ENCODE assay signal across 22 cellular contexts in genomic region chr20:57241592-57241991, GRCh38. TPM values are rescaled to one million over a fixed set of nuclear protein-coding genes. Genes with fewer than 3 reads are reported as not detected.
DNase-seq lines count a peak whose midpoint lies in the region; ATAC-seq and TF ChIP-seq lines count a peak whose summit lies in the region.
"Had no signal": no experiment of that assay in that cellular context is flagged by ENCODE, and none has a peak within 500 bp of the region (broad histone marks: within the 10 kb centered on the region; RNA-seq: fewer than 3 reads in every experiment).

No MANE protein-coding gene starts in this region.

- H3K27me3 ChIP-seq in cardiac muscle cell = no peaks in the 10 kb centered on the region
- H3K27me3 ChIP-seq: SJSA1 had no signal

- H3K9me3 ChIP-seq in cardiac muscle cell (ENCODE audit: low read depth) = no peaks in the 10 kb centered on the region

- H3K4me3 ChIP-seq in cardiac muscle cell = no peak overlapping the region
- H3K4me3 ChIP-seq: GM23248, SJSA1 had no signal

- no peak for TF ChIP-seq CTCF in cardiac muscle cell (IDR thresholded peaks at IDR 0.05; ENCODE audit: low read depth, low read length)

- ATAC-seq in left cardiac atrium = no peak
- no peak for ATAC-seq in GM19467 (IDR thresholded peaks at IDR 0.05; ENCODE audit: unreplicated experiment)
- ATAC-seq: CD8-positive, alpha-beta T cell had no signal

- peak overlapping the region; percentile 48 for H3K27ac ChIP-seq in cardiac muscle cell
- H3K27ac ChIP-seq: GM23248, SJSA1 had no signal

- peaks cover 19% of the 10 kb centered on the region for H3K4me1 ChIP-seq in cardiac muscle cell (ENCODE audit: low read depth)
- H3K4me1 ChIP-seq: SJSA1 had no signal

- intact Hi-C loops in left cardiac atrium (cut with DNase I) = no loop called here

- no peaks in the 10 kb centered on the region for H3K36me3 ChIP-seq in cardiac muscle cell
- H3K36me3 ChIP-seq: SJSA1 had no signal

- DNase-seq in cardiac muscle cell (ENCODE audit: low read depth in 1 of 2, low spot score in 1 of 2) (no peak), left cardiac atrium (no peak), fibroblast of peridontal ligament (ENCODE audit: extremely low read depth) (peak; percentile 3), pons (ENCODE audit: low spot score) (peak; percentile 81), RKO (ENCODE audit: low spot score) (no peak), kidney glomerular epithelial cell (lab: John Stamatoyannopoulos, UW) (no peak)
- no peak for DNase-seq in activated CD4-positive, alpha-beta T cell treated with anti-CD3 and anti-CD28 coated beads for 4 hours
- DNase-seq: 8988T; CD8-positive, alpha-beta T cell; DMS79; GM23248; HCEC 1CT; NCI-H1105 treated with DMSO at 0.1 percent for 48 hours; NCI-H187; NCI-H226; NCI-H524 treated with DMSO at 0.1 percent for 48 hours; NK-92 treated with Interleukin-12 subunit alpha and Interleukin-12 subunit beta, amount 100 ng/mL, for 24 hours; OCI-M1 had no signal

RNA-seq across cellular contexts. Expression of gene BMP7, which starts 24.8 kb away (rescaled TPM):
- total RNA-seq in cardiac muscle cell (213 and 276 TPM in 2 replicates), left cardiac atrium (10 to 100 TPM; 23.9 to 29.3 TPM)
- 130 and 178 TPM in 2 replicates for polyA plus RNA-seq in cardiac muscle cell
- total RNA-seq: CD8-positive, alpha-beta T cell; GM23248; SJSA1 had no signal
- polyA plus RNA-seq: BJ, GM23248, IgD-negative memory B cell had no signal

Comparison
In these comparisons a context has a peak if more than half of its experiments do, and no peak if none do; other contexts are left out.
1. DNase-seq: peak in fibroblast of peridontal ligament (single experiment) and pons (single experiment); none in cardiac muscle cell (0 of 2), left cardiac atrium (single experiment), RKO (single experiment), kidney glomerular epithelial cell (single experiment) and activated CD4-positive, alpha-beta T cell treated with anti-CD3 and anti-CD28 coated beads for 4 hours (0 of 2).